26 cellular contexts compared by ENCODE assay signal in genomic region chr5:126435714-126436113, GRCh38. TPM values are rescaled to one million over a fixed set of nuclear protein-coding genes. Genes with fewer than 3 reads are reported as not detected.
"Had no signal": no experiment of that assay in that cellular context is flagged by ENCODE, and none has a peak within 500 bp of the region (broad histone marks: within the 10 kb centered on the region; RNA-seq: fewer than 3 reads in every experiment).

No MANE protein-coding gene starts in this region.

- H3K27me3 ChIP-seq: body of pancreas, SJSA1 had no signal

- H3K4me3 Mint-ChIP-seq: activated CD4-positive, alpha-beta T cell treated with anti-CD3 and anti-CD28 coated beads, Interleukin-2, amount 10 ng/mL, durations not matched to agents 24 days and 14 days; activated CD8-positive, alpha-beta T cell treated with anti-CD3 and anti-CD28 coated beads for 36 hours; activated naive CD4-positive, alpha-beta T cell treated with anti-CD3 and anti-CD28 coated beads, Interleukin-2, amount 50 U/mL, for 24 hours; activated naive CD8-positive, alpha-beta T cell treated with anti-CD3 and anti-CD28 coated beads, Interleukin-2, amount 10 ng/mL, durations not matched to agents 7 days and 5 days; activated T-cell treated with anti-CD3 and anti-CD28 coated beads, Interleukin-2, amount 50 U/mL, for 24 hours; T-helper 1 cell treated with Interleukin-12 subunit alpha and Interleukin-12 subunit beta and Interleukin-4 antibody, amounts not matched to agents 30 μg/mL and 1 μg/mL, for 36 hours; T-helper 2 cell treated with Interferon-gamma antibody and Interleukin-4, amounts not matched to agents 5 μg/mL and 100 μg/mL, for 36 hours had no signal

- DNase-seq: activated CD4-positive, alpha-beta T cell treated with anti-CD3 and anti-CD28 coated beads, Interleukin-2, amount 10 ng/mL, durations not matched to agents 24 days and 14 days; activated CD4-positive, alpha-beta T cell treated with anti-CD3 and anti-CD28 coated beads, Interleukin-2, amount 50 U/mL, for 4 hours; activated CD8-positive, alpha-beta T cell treated with anti-CD3 and anti-CD28 coated beads for 36 hours; activated gamma-delta T cell; activated naive CD4-positive, alpha-beta T cell treated with Interleukin-2 at 50 U/mL for 16 hours; activated naive CD8-positive, alpha-beta T cell treated with anti-CD3 and anti-CD28 coated beads, Interleukin-2, amount 10 ng/mL, durations not matched to agents 7 days and 5 days; activated T-cell treated with anti-CD3 and anti-CD28 coated beads, Interleukin-2, amount 50 U/mL, for 24 hours; amygdala; body of pancreas; central memory CD4-positive, alpha-beta T cell; MV-4-11; NCI-H1092; NCI-H1436 treated with DMSO at 0.1 percent for 48 hours; NCI-H1694 treated with DMSO at 0.1 percent for 48 hours; NCI-H2029; NCI-H345; NCI-H524 treated with DMSO at 0.1 percent for 48 hours; SHP77; SK-N-SH had no signal

- ATAC-seq: activated CD8-positive, alpha-beta T cell treated with anti-CD3 and anti-CD28 coated beads for 36 hours; body of pancreas; Panc1 had no signal

- H3K27ac Mint-ChIP-seq: activated CD4-positive, alpha-beta T cell treated with anti-CD3 and anti-CD28 coated beads, Interleukin-2, amount 10 ng/mL, durations not matched to agents 24 days and 14 days; activated CD8-positive, alpha-beta T cell treated with anti-CD3 and anti-CD28 coated beads for 36 hours; activated naive CD4-positive, alpha-beta T cell treated with anti-CD3 and anti-CD28 coated beads, Interleukin-2, amount 50 U/mL, for 24 hours; activated naive CD8-positive, alpha-beta T cell treated with anti-CD3 and anti-CD28 coated beads, Interleukin-2, amount 10 ng/mL, durations not matched to agents 7 days and 5 days; activated T-cell treated with anti-CD3 and anti-CD28 coated beads, Interleukin-2, amount 50 U/mL, for 24 hours; activated T-helper 2 cell treated with anti-CD3 and anti-CD28 coated beads, Interferon-gamma antibody, Interleukin-2, Interleukin-4, amounts not matched to agents 10 μg/mL and 5 μg/mL and 100 μg/mL, durations not matched to agents 14 hours and 24 hours and 36 hours; T-helper 1 cell treated with Interleukin-12 subunit alpha and Interleukin-12 subunit beta and Interleukin-4 antibody, amounts not matched to agents 30 μg/mL and 1 μg/mL, for 36 hours; T-helper 2 cell treated with Interferon-gamma antibody and Interleukin-4, amounts not matched to agents 5 μg/mL and 100 μg/mL, for 36 hours had no signal

- H3K27me3 Mint-ChIP-seq: activated CD4-positive, alpha-beta T cell treated with anti-CD3 and anti-CD28 coated beads, Interleukin-2, amount 10 ng/mL, durations not matched to agents 24 days and 14 days; activated CD8-positive, alpha-beta T cell treated with anti-CD3 and anti-CD28 coated beads for 36 hours; activated naive CD4-positive, alpha-beta T cell treated with anti-CD3 and anti-CD28 coated beads, Interleukin-2, amount 50 U/mL, for 24 hours; activated naive CD8-positive, alpha-beta T cell treated with anti-CD3 and anti-CD28 coated beads, Interleukin-2, amount 10 ng/mL, durations not matched to agents 7 days and 5 days; activated T-cell treated with anti-CD3 and anti-CD28 coated beads, Interleukin-2, amount 50 U/mL, for 24 hours had no signal

- H3K4me3 ChIP-seq: body of pancreas, SJSA1 had no signal

- H3K9me3 ChIP-seq: body of pancreas, SJSA1 had no signal

- H3K4me2 ChIP-seq: SK-N-SH had no signal

- H3K4me1 ChIP-seq: body of pancreas, SJSA1 had no signal

- H3K9ac ChIP-seq: SK-N-SH had no signal

- H3K9me3 Mint-ChIP-seq: activated CD8-positive, alpha-beta T cell treated with anti-CD3 and anti-CD28 coated beads for 36 hours; activated naive CD8-positive, alpha-beta T cell treated with anti-CD3 and anti-CD28 coated beads, Interleukin-2, amount 10 ng/mL, durations not matched to agents 7 days and 5 days; activated T-helper 2 cell treated with anti-CD3 and anti-CD28 coated beads, Interferon-gamma antibody, Interleukin-2, Interleukin-4, amounts not matched to agents 10 μg/mL and 5 μg/mL and 100 μg/mL, durations not matched to agents 14 hours and 24 hours and 36 hours; T-helper 1 cell treated with Interleukin-12 subunit alpha and Interleukin-12 subunit beta and Interleukin-4 antibody, amounts not matched to agents 30 μg/mL and 1 μg/mL, for 36 hours; T-helper 2 cell treated with Interferon-gamma antibody and Interleukin-4, amounts not matched to agents 5 μg/mL and 100 μg/mL, for 36 hours had no signal

- H3K27ac ChIP-seq: body of pancreas, SJSA1 had no signal

RNA-seq across cellular contexts. Expression of gene GRAMD2B, which starts 12.5 kb away (rescaled TPM):
- total RNA-seq: NCI-H460 had no signal
